In genomic region chr19:48807590-48808308, GRCh38 we compare ENCODE assay signal across 9 cellular contexts. TPM values are rescaled to one million over a fixed set of nuclear protein-coding genes. Genes with fewer than 3 reads are reported as not detected.
DNase-seq lines count a peak whose midpoint lies in the region; ATAC-seq and TF ChIP-seq lines count a peak whose summit lies in the region.
"Had no signal": no experiment of that assay in that cellular context is flagged by ENCODE, and none has a peak within 500 bp of the region (broad histone marks: within the 10 kb centered on the region; RNA-seq: fewer than 3 reads in every experiment).

No MANE protein-coding gene starts in this region.

- peak overlapping the region; percentile 81 for H3K27ac ChIP-seq in angular gyrus (ENCODE audit: low read depth, low read length)
- H3K27ac ChIP-seq: right atrium auricular region had no signal

- BruUV-seq in Calu3 (replicated peaks; lab: Mats Ljungman, UMichigan): no TSS peak

- DNase-seq in HFFc6: no peak
- no peak for DNase-seq in natural killer cell treated with Interleukin-12 subunit alpha and Interleukin-12 subunit beta and Interleukin-15 and Interleukin-18, amount 100 ng/mL, for 72 hours (ENCODE audit: low spot score)
- no peak for DNase-seq in Calu3
- no peak for DNase-seq in GF-D8 (lab: John Stamatoyannopoulos, UW)
- DNase-seq: effector memory CD4-positive, alpha-beta T cell; Right ventricle myocardium superior had no signal

- H3K27ac Mint-ChIP-seq in HFFc6 (no peak overlapping the region), Calu3 (ENCODE audit: unreplicated experiment) (no peak overlapping the region)
- H3K27ac Mint-ChIP-seq in natural killer cell treated with Interleukin-12 subunit alpha and Interleukin-12 subunit beta and Interleukin-15 and Interleukin-18, amount 100 ng/mL, for 72 hours: no peak overlapping the region

- no peak for ATAC-seq in natural killer cell treated with Interleukin-12 subunit alpha and Interleukin-12 subunit beta and Interleukin-15 and Interleukin-18, amount 100 ng/mL, for 72 hours
- ATAC-seq in GM19455 (IDR thresholded peaks at IDR 0.05; ENCODE audit: unreplicated experiment): no peak

- H3K4me3 Mint-ChIP-seq in HFFc6 (no peak overlapping the region), Calu3 (ENCODE audit: low read depth, unreplicated experiment) (no peak overlapping the region)
- H3K4me3 Mint-ChIP-seq in natural killer cell treated with Interleukin-12 subunit alpha and Interleukin-12 subunit beta and Interleukin-15 and Interleukin-18, amount 100 ng/mL, for 72 hours: peak overlapping the region; percentile 5

- CTCF ChIA-PET in Calu3 (lab: Charles Lee): interaction anchor here (3.3 kb wide), 1 partner anchor 12 kb away, joined by 15 read pairs; no protein-coding TSS in a partner anchor

- H3K36me3 Mint-ChIP-seq in HFFc6 (ENCODE audit: low read depth): no peaks in the 10 kb centered on the region
- no peaks in the 10 kb centered on the region for H3K36me3 Mint-ChIP-seq in natural killer cell treated with Interleukin-12 subunit alpha and Interleukin-12 subunit beta and Interleukin-15 and Interleukin-18, amount 100 ng/mL, for 72 hours
- peaks cover 33% of the 10 kb centered on the region for H3K36me3 Mint-ChIP-seq in Calu3 (ENCODE audit: insufficient read depth, unreplicated experiment)

- intact Hi-C loops in Calu3 (cut with micrococcal nuclease; ENCODE audit: unreplicated experiment): no loop called here

- TF ChIP-seq CTCF in HFFc6 (IDR thresholded peaks at IDR 0.05) (peak; percentile 6; the same call in 1 of the 2 replicates), Calu3 (IDR thresholded peaks at IDR 0.05; ENCODE audit: unreplicated experiment) (no peak)

- H3K9me3 Mint-ChIP-seq in HFFc6 (no peaks in the 10 kb centered on the region), Calu3 (ENCODE audit: low read depth, unreplicated experiment) (no peaks in the 10 kb centered on the region)
- H3K9me3 Mint-ChIP-seq in natural killer cell treated with Interleukin-12 subunit alpha and Interleukin-12 subunit beta and Interleukin-15 and Interleukin-18, amount 100 ng/mL, for 72 hours: no peaks in the 10 kb centered on the region

- peaks cover 26% of the 10 kb centered on the region for H3K4me1 Mint-ChIP-seq in HFFc6 (ENCODE audit: low read depth)
- peaks cover 20 to 27% of the 10 kb centered on the region in 2 donors for H3K4me1 Mint-ChIP-seq in natural killer cell treated with Interleukin-12 subunit alpha and Interleukin-12 subunit beta and Interleukin-15 and Interleukin-18, amount 100 ng/mL, for 72 hours (ENCODE audit: low read depth in 2 of 2)
- peaks cover 22% of the 10 kb centered on the region for H3K4me1 Mint-ChIP-seq in Calu3 (ENCODE audit: low read depth, unreplicated experiment)

- H3K27me3 Mint-ChIP-seq in HFFc6 (ENCODE audit: insufficient read depth): no peaks in the 10 kb centered on the region; the same call in 1 of the 2 replicates
- no peaks in the 10 kb centered on the region for H3K27me3 Mint-ChIP-seq in natural killer cell treated with Interleukin-12 subunit alpha and Interleukin-12 subunit beta and Interleukin-15 and Interleukin-18, amount 100 ng/mL, for 72 hours
- H3K27me3 Mint-ChIP-seq in Calu3 (ENCODE audit: unreplicated experiment): no peaks in the 10 kb centered on the region

RNA-seq across cellular contexts. Expression of gene BCAT2, which starts 3.1 kb away (rescaled TPM):
- 10 to 100 TPM; 31.3 to 41.2 (median 34.0) TPM for total RNA-seq in HFFc6 (2021; fragmentation: NEBNext Ultra II Directional; extraction: Animal tissue kit (Norgen Biotek cat#: 25700))
- total RNA-seq in natural killer cell treated with Interleukin-12 subunit alpha and Interleukin-12 subunit beta and Interleukin-15 and Interleukin-18, amount 100 ng/mL, for 72 hours: 10 to 100 TPM; 31.7 to 40.4 TPM
- 84.4 and 91.0 TPM in 2 replicates for total RNA-seq in Calu3 (2022)

RNA-seq across cellular contexts. Expression of gene HSD17B14, which starts 28.5 kb away (rescaled TPM):
- 1 to 10 TPM; 2.9 to 10.0 (median 8.9) TPM for total RNA-seq in HFFc6 (2021; fragmentation: NEBNext Ultra II Directional; extraction: Animal tissue kit (Norgen Biotek cat#: 25700))
- under 1 TPM in 1 of 2 donors, not detected in 1; 0.26 TPM for total RNA-seq in natural killer cell treated with Interleukin-12 subunit alpha and Interleukin-12 subunit beta and Interleukin-15 and Interleukin-18, amount 100 ng/mL, for 72 hours
- 2.6 and 5.7 TPM in 2 replicates for total RNA-seq in Calu3 (2022)

RNA-seq across cellular contexts. Expression of gene FGF21, which starts 52.4 kb away (rescaled TPM):
- total RNA-seq in HFFc6 (2021; fragmentation: NEBNext Ultra II Directional; extraction: Animal tissue kit (Norgen Biotek cat#: 25700)): not detected
- not detected for total RNA-seq in natural killer cell treated with Interleukin-12 subunit alpha and Interleukin-12 subunit beta and Interleukin-15 and Interleukin-18, amount 100 ng/mL, for 72 hours
- not detected in 2 replicates for total RNA-seq in Calu3 (2022)
- total RNA-seq: right atrium auricular region, Right ventricle myocardium superior had no signal

RNA-seq across cellular contexts. Expression of gene FUT1, which starts 55.3 kb away (rescaled TPM):
- total RNA-seq in HFFc6 (2021; fragmentation: NEBNext Ultra II Directional; extraction: Animal tissue kit (Norgen Biotek cat#: 25700)): under 1 TPM in 3 of 6 experiments, not detected in 3; 0.05 to 0.06 (median 0.05) TPM
- under 1 TPM in 1 of 2 donors, not detected in 1; 0.21 TPM for total RNA-seq in natural killer cell treated with Interleukin-12 subunit alpha and Interleukin-12 subunit beta and Interleukin-15 and Interleukin-18, amount 100 ng/mL, for 72 hours
- 2.6 and 2.9 TPM in 2 replicates for total RNA-seq in Calu3 (2022)
